8 cellular contexts compared by ENCODE assay signal in the genomic region with DNA sequence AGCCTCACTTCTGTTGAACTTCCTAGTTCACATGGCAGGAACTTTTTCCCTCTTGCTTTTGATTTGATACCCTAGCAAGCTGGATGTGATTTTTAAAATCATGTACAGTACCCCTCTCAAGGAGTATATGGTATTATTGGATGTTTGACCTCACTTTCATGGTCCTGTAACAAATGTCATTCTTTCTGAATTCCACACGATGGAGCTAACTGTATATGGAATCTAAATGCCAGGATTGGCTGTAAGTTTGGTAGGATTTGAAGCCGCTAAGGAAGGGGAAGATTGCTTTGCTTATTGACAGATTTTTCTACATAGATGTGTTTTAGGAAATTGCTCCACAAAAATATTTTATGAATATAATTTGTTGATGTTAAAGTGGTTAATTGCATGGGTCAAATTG. TPM values are rescaled to one million over a fixed set of nuclear protein-coding genes. Genes with fewer than 3 reads are reported as not detected.
DNase-seq lines count a peak whose midpoint lies in the region; TF ChIP-seq lines count a peak whose summit lies in the region.
"Had no signal": no experiment of that assay in that cellular context is flagged by ENCODE, and none has a peak within 500 bp of the region (broad histone marks: within the 10 kb centered on the region; RNA-seq: fewer than 3 reads in every experiment).

No MANE protein-coding gene starts in this region.

- H3K27ac Mint-ChIP-seq in mesothelial cell of epicardium: no peak overlapping the region
- H3K27ac Mint-ChIP-seq: memory B cell had no signal

- H3K27ac ChIP-seq in substantia nigra (ENCODE audit: low read depth, low read length, poor library complexity, severe bottlenecking): no peak overlapping the region

- TF ChIP-seq CTCF in GM10266 (IDR thresholded peaks at IDR 0.05; ENCODE audit: control insufficient read depth, insufficient read depth, low read depth, missing control alignments): peak; percentile 48
- peak; percentile 62 for TF ChIP-seq CTCF in choroid plexus epithelial cell (conservative IDR thresholded peaks at IDR 0.05; ENCODE audit: low read depth, low read length)
- TF ChIP-seq CTCF in mesothelial cell of epicardium (IDR thresholded peaks at IDR 0.05; ENCODE audit: unreplicated experiment): peak; percentile 62

- no peak for DNase-seq in GM10266 (ENCODE audit: extremely low spot score)
- DNase-seq in NCI-H2196 treated with DMSO at 0.1 percent for 48 hours (lab: John Stamatoyannopoulos, UW; ENCODE audit: unreplicated experiment): peak; percentile 12
- DNase-seq in choroid plexus epithelial cell (ENCODE audit: low read depth): peak; percentile 80
- DNase-seq in mesothelial cell of epicardium (ENCODE audit: low spot score in 2 of 2, unreplicated experiment in 2 of 2): no peak
- DNase-seq in ureter (ENCODE audit: low spot score): no peak
- no peak for DNase-seq in GDM1 (lab: John Stamatoyannopoulos, UW)
- no peak for DNase-seq in substantia nigra (lab: John Stamatoyannopoulos, UW)

- no peaks in the 10 kb centered on the region for H3K36me3 Mint-ChIP-seq in mesothelial cell of epicardium

- H3K9me3 Mint-ChIP-seq in mesothelial cell of epicardium: peaks cover 6% of the 10 kb centered on the region

- no peak overlapping the region for H3K4me3 Mint-ChIP-seq in mesothelial cell of epicardium
- H3K4me3 Mint-ChIP-seq: memory B cell had no signal

- peaks cover 3% of the 10 kb centered on the region for H3K4me1 Mint-ChIP-seq in mesothelial cell of epicardium
- H3K4me1 Mint-ChIP-seq: memory B cell had no signal

- H3K4me3 ChIP-seq in choroid plexus epithelial cell (ENCODE audit: low read depth, low read length): no peak overlapping the region

- H3K27me3 Mint-ChIP-seq in mesothelial cell of epicardium (ENCODE audit: low read depth): no peaks in the 10 kb centered on the region
- H3K27me3 Mint-ChIP-seq: memory B cell had no signal

RNA-seq across cellular contexts. Expression of a gene that starts 18.3 kb away (rescaled TPM):
- total RNA-seq in mesothelial cell of epicardium (17.5 to 20.2 TPM (median 19.2 TPM) in 3 replicates), ureter (14.1 TPM)

RNA-seq across cellular contexts. Expression of a gene that starts 18.4 kb away (rescaled TPM):
- total RNA-seq in mesothelial cell of epicardium (12.2 to 14.1 TPM (median 12.7 TPM) in 3 replicates), ureter (11.1 TPM)

Comparison
In these comparisons a context has a peak if more than half of its experiments do, and no peak if none do; other contexts are left out.
1. DNase-seq: peak in NCI-H2196 treated with DMSO at 0.1 percent for 48 hours (single experiment) and choroid plexus epithelial cell (single experiment); none in GM10266 (single experiment), mesothelial cell of epicardium (0 of 2), ureter (single experiment), GDM1 (single experiment) and substantia nigra (0 of 49).
2. Peak in every context shown above with its lines, with median percentiles within 50 percentile points of each other: CTCF ChIP-seq.